ENCODE assay signal across 10 cellular contexts in the genomic region with DNA sequence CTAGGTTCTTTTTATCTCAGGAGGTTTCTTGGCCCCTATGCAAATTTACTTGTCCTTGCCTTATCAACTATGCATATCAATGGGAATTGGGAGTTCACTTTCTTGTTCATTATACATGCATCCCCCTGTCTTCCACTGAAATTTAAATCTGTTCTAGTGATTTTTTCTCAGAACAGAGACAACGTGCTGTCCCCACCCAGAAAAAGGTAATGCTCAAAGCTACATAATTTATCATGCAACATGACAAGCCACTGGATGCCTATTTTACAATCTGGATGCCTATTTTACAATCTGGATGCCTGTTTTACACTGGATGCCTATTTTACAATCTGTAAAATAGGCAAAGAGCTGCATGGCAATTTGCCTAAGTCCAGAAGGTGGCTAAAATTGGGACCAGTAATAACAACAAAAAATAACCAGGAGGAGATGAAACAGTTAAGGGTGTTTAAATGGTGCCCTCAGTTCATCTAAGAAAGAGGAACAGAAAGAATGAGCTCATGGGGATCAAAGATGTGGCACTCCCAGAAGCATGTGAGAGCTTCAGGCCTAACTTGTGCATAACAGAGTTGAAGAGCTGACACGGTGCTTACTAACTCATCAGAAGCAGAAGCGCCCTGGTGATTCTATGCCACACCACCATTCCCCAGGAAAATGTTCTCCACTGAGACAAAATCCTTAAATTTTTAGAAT.
DNase-seq lines count a peak whose midpoint lies in the region; ATAC-seq and TF ChIP-seq lines count a peak whose summit lies in the region.
"Had no signal": no experiment of that assay in that cellular context is flagged by ENCODE, and none has a peak within 500 bp of the region (broad histone marks: within the 10 kb centered on the region; RNA-seq: fewer than 3 reads in every experiment).

No MANE protein-coding gene starts in this region.

- H2BK15ac ChIP-seq in mesendoderm (replicated peaks; ENCODE audit: low read depth) = no peak overlapping the region

- no peaks in the 10 kb centered on the region for H3K9me3 ChIP-seq in lower lobe of right lung

- H3K18ac ChIP-seq in mesendoderm (ENCODE audit: low read length) = no peak overlapping the region

- no peak overlapping the region for H3K4me3 Mint-ChIP-seq in activated T-cell treated with anti-CD3 and anti-CD28 coated beads, Interleukin-2, amount 50 U/mL, for 72 hours

- H3K27me3 Mint-ChIP-seq in activated T-cell treated with anti-CD3 and anti-CD28 coated beads, Interleukin-2, amount 50 U/mL, for 72 hours (ENCODE audit: low read depth) = no peaks in the 10 kb centered on the region

- no peaks in the 10 kb centered on the region for H3K36me3 Mint-ChIP-seq in activated T-cell treated with anti-CD3 and anti-CD28 coated beads, Interleukin-2, amount 50 U/mL, for 72 hours (ENCODE audit: insufficient read depth in 2 of 2)

- no CpG with 5 or more reads among the region's 3 CpGs for WGBS in mesendoderm (ENCODE audit: extremely low coverage, insufficient coverage, low lambda C conversion rate)

- DNase-seq in lower lobe of right lung (no peak), mesendoderm (no peak), nucleus accumbens (lab: John Stamatoyannopoulos, UW) (no peak), DMS53 treated with DMSO at 0.1 percent for 48 hours (lab: John Stamatoyannopoulos, UW; ENCODE audit: unreplicated experiment) (no peak)
- no peak for DNase-seq in activated T-cell treated with anti-CD3 and anti-CD28 coated beads, Interleukin-2, amount 50 U/mL, for 72 hours
- DNase-seq: amniotic stem cell, NCI-H1105 treated with DMSO at 0.1 percent for 48 hours had no signal

- H3K27ac ChIP-seq in lower lobe of right lung (no peak overlapping the region), mesendoderm (ENCODE audit: low read depth, low read length) (no peak overlapping the region)

- H4K8ac ChIP-seq in mesendoderm (ENCODE audit: low read depth, low read length) = no peak overlapping the region

- intact Hi-C loops in lower lobe of right lung (cut with DNase I) = no loop called here

- no peaks in the 10 kb centered on the region for H3K79me1 ChIP-seq in mesendoderm (ENCODE audit: low read length)

- H3K27me3 ChIP-seq in lower lobe of right lung (ENCODE audit: low read depth) (no peaks in the 10 kb centered on the region), mesendoderm (ENCODE audit: insufficient read depth, low read length, poor library complexity) (no peaks in the 10 kb centered on the region)

- H3K9me3 Mint-ChIP-seq in activated T-cell treated with anti-CD3 and anti-CD28 coated beads, Interleukin-2, amount 50 U/mL, for 72 hours = peaks cover 0 to 2% of the 10 kb centered on the region in 2 donors

- no peak overlapping the region for H3K4ac ChIP-seq in mesendoderm (ENCODE audit: low read depth, low read length)

- peaks cover under 1% of the 10 kb centered on the region for H3K4me1 Mint-ChIP-seq in activated T-cell treated with anti-CD3 and anti-CD28 coated beads, Interleukin-2, amount 50 U/mL, for 72 hours (ENCODE audit: low read depth)

- H3K4me2 ChIP-seq in mesendoderm (ENCODE audit: low read length) = no peak overlapping the region

- no peak overlapping the region for H3K23ac ChIP-seq in mesendoderm (ENCODE audit: low read length)

- ATAC-seq in GM21619 (IDR thresholded peaks at IDR 0.05; ENCODE audit: unreplicated experiment) (peak; percentile 99), HG03439 (IDR thresholded peaks at IDR 0.05; ENCODE audit: unreplicated experiment) (peak; percentile 99), lower lobe of right lung (peak; percentile 56 to 85)
- ATAC-seq in activated T-cell treated with anti-CD3 and anti-CD28 coated beads, Interleukin-2, amount 50 U/mL, for 72 hours (replicated peaks in 1 of 2) = no peak

- TF ChIP-seq CTCF in lower lobe of right lung (IDR thresholded peaks at IDR 0.05) = no peak

- no peaks in the 10 kb centered on the region for H3K36me3 ChIP-seq in lower lobe of right lung
- H3K36me3 ChIP-seq in mesendoderm (ENCODE audit: control insufficient read depth, insufficient read depth, low read length) = no peaks in the 10 kb centered on the region

- no peak overlapping the region for H3K9ac ChIP-seq in mesendoderm (ENCODE audit: low read length)

- H2BK120ac ChIP-seq in mesendoderm (ENCODE audit: low read depth, low read length) = no peak overlapping the region

- TF ChIP-seq POLR2A in GM18526 (IDR thresholded peaks at IDR 0.05; ENCODE audit: extremely low read depth, insufficient read length) = peak; percentile 23

- H3K4me1 ChIP-seq in lower lobe of right lung = peaks cover 8% of the 10 kb centered on the region
- H3K4me1 ChIP-seq in mesendoderm (ENCODE audit: control insufficient read depth, low read depth, low read length) = peaks cover 4% of the 10 kb centered on the region

- H3K4me3 ChIP-seq in lower lobe of right lung (no peak overlapping the region), mesendoderm (ENCODE audit: low read length) (no peak overlapping the region)

- no peak overlapping the region for H2AK5ac ChIP-seq in mesendoderm (ENCODE audit: low read length)

- no peak overlapping the region for H2BK5ac ChIP-seq in mesendoderm (ENCODE audit: low read length)

- H3K79me2 ChIP-seq in mesendoderm (ENCODE audit: control insufficient read depth, insufficient read depth, low read length) = no peaks in the 10 kb centered on the region

- no peak overlapping the region for H3K27ac Mint-ChIP-seq in activated T-cell treated with anti-CD3 and anti-CD28 coated beads, Interleukin-2, amount 50 U/mL, for 72 hours

- no peak overlapping the region for H4K5ac ChIP-seq in mesendoderm (ENCODE audit: low read length)

- H3K56ac ChIP-seq in mesendoderm (ENCODE audit: low read length) = no peak overlapping the region

Comparison
In these comparisons a context has a peak if more than half of its experiments do, and no peak if none do; other contexts are left out.
1. ATAC-seq: peak in GM21619 (single experiment), HG03439 (single experiment) and lower lobe of right lung (2 of 2); none in activated T-cell treated with anti-CD3 and anti-CD28 coated beads, Interleukin-2, amount 50 U/mL, for 72 hours (0 of 2).